ENCODE assay signal across 8 cellular contexts in the genomic region with DNA sequence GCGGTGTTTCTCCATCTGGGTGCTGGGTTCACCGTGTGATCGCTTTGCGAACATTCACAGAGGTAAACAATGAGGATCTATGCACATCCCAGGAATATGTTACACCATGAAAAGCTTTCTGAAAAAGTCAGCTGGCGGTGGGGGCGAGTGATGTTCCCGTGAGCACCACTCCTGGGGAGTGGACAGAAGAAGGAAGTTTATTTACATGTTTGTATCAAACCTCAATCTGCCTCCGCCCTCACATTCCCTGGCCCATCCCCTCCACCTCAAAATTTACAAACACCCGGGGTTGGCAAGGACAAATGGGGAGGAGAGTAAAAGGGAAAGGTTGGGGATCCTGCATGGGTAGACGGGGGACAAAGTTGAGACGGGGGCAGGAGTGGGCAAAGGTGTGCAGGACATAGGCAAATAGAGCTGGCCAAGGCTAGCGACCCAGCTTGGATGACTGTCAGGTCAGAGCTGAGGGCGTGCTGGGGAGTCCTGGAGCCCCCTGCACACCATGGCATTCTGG. TPM values are rescaled to one million over a fixed set of nuclear protein-coding genes. Genes with fewer than 3 reads are reported as not detected.
DNase-seq lines count a peak whose midpoint lies in the region; ATAC-seq and TF ChIP-seq lines count a peak whose summit lies in the region.

No MANE protein-coding gene starts in this region.

- POLR2A ChIA-PET in AG04449 (lab: Yijun Ruan, JAX) = interaction anchor here (0.8 to 3.1 kb wide), 9 partner anchors 9 to 200 kb away, joined by 3 to 16 read pairs (median 7); a partner anchor contains a TSS
- POLR2A ChIA-PET in naive thymus-derived CD4-positive, alpha-beta T cell (lab: Charles Lee) = interaction anchor here (0.6 to 12.0 kb wide), 20 partner anchors 9 to 309 kb away, joined by 3 to 342 read pairs (median 10); a partner anchor contains a TSS

- H3K9me3 ChIP-seq in naive thymus-derived CD4-positive, alpha-beta T cell (ENCODE audit: control insufficient read depth in 2 of 3, low read length in 3 of 3) = no peaks in the 10 kb centered on the region

- no peaks in the 10 kb centered on the region for H3K9me3 Mint-ChIP-seq in naive thymus-derived CD4-positive, alpha-beta T cell
- H3K9me3 Mint-ChIP-seq in stimulated activated naive CD8-positive, alpha-beta T cell treated with anti-CD3 and anti-CD28 coated beads, Interleukin-15, amount 100 ng/mL, for 72 hours = no peaks in the 10 kb centered on the region

- no peaks in the 10 kb centered on the region for H3K27me3 Mint-ChIP-seq in naive thymus-derived CD4-positive, alpha-beta T cell
- no peaks in the 10 kb centered on the region for H3K27me3 Mint-ChIP-seq in stimulated activated naive CD8-positive, alpha-beta T cell treated with anti-CD3 and anti-CD28 coated beads, Interleukin-15, amount 100 ng/mL, for 72 hours

- CTCF ChIA-PET in AG04449 (lab: Yijun Ruan, JAX) = interaction anchor here (0.7 to 5.4 kb wide), 12 partner anchors 9 to 222 kb away, joined by 3 to 43 read pairs (median 4); a partner anchor contains a TSS
- CTCF ChIA-PET in naive thymus-derived CD4-positive, alpha-beta T cell (lab: Charles Lee) = interaction anchor here (0.6 to 6.7 kb wide), 36 partner anchors 9 to 354 kb away, joined by 3 to 139 read pairs (median 4); a partner anchor contains a TSS

- peaks cover 15 to 46% (median 21%) of the 10 kb centered on the region in 3 experiments for H3K36me3 ChIP-seq in naive thymus-derived CD4-positive, alpha-beta T cell (ENCODE audit: control insufficient read depth in 2 of 3, insufficient read depth in 3 of 3, low read length in 3 of 3)

- peaks cover 58 to 67% of the 10 kb centered on the region in 2 donors for H3K4me1 ChIP-seq in naive thymus-derived CD4-positive, alpha-beta T cell (ENCODE audit: control insufficient read depth in 2 of 2, insufficient read depth in 2 of 2, low read length in 2 of 2)

- no peak for TF ChIP-seq POLR2A in NB4 (IDR thresholded peaks at IDR 0.05; ENCODE audit: extremely low read depth, insufficient read length)

- no peak for ATAC-seq in naive thymus-derived CD4-positive, alpha-beta T cell
- ATAC-seq in stimulated activated naive CD8-positive, alpha-beta T cell treated with anti-CD3 and anti-CD28 coated beads, Interleukin-15, amount 100 ng/mL, for 72 hours = no peak
- no peak for ATAC-seq in GM18907 (IDR thresholded peaks at IDR 0.05; ENCODE audit: unreplicated experiment)

- H3K4me1 Mint-ChIP-seq in naive thymus-derived CD4-positive, alpha-beta T cell = peaks cover 4 to 44% (median 39%) of the 10 kb centered on the region in 7 donors
- peaks cover 17% of the 10 kb centered on the region for H3K4me1 Mint-ChIP-seq in stimulated activated naive CD8-positive, alpha-beta T cell treated with anti-CD3 and anti-CD28 coated beads, Interleukin-15, amount 100 ng/mL, for 72 hours

- H3K27ac Mint-ChIP-seq in naive thymus-derived CD4-positive, alpha-beta T cell = no peak overlapping the region
- peak overlapping the region in 1 of 2 donors; percentile 51 for H3K27ac Mint-ChIP-seq in stimulated activated naive CD8-positive, alpha-beta T cell treated with anti-CD3 and anti-CD28 coated beads, Interleukin-15, amount 100 ng/mL, for 72 hours

- DNase-seq in AG04449 (ENCODE audit: low read depth, low spot score) (no peak), NB4 (ENCODE audit: low read depth) (no peak), epithelial cell of proximal tubule (ENCODE audit: low read depth) (no peak), RKO (ENCODE audit: low spot score) (no peak), 8988T (no peak)
- DNase-seq in naive thymus-derived CD4-positive, alpha-beta T cell = no peak
- no peak for DNase-seq in stimulated activated naive CD8-positive, alpha-beta T cell treated with anti-CD3 and anti-CD28 coated beads, Interleukin-15, amount 100 ng/mL, for 72 hours

- no peak for TF ChIP-seq CTCF in AG04449 (IDR thresholded peaks at IDR 0.05; ENCODE audit: insufficient read depth, low read length, missing control alignments)
- no peak for TF ChIP-seq CTCF in NB4 (IDR thresholded peaks at IDR 0.05; ENCODE audit: low read depth, low read length)
- TF ChIP-seq CTCF in epithelial cell of proximal tubule (conservative IDR thresholded peaks at IDR 0.05; ENCODE audit: low read depth, low read length) = no peak

- H3K4me3 ChIP-seq in AG04449 (ENCODE audit: low read depth, low read length) (peak overlapping the region; percentile 29), NB4 (ENCODE audit: low read depth, low read length) (peak overlapping the region; percentile 98), epithelial cell of proximal tubule (ENCODE audit: low read depth, low read length) (peak overlapping the region; percentile 45)
- H3K4me3 ChIP-seq in naive thymus-derived CD4-positive, alpha-beta T cell (ENCODE audit: low read length) = peak overlapping the region; percentile 88

- H3K4me3 Mint-ChIP-seq in naive thymus-derived CD4-positive, alpha-beta T cell = no peak overlapping the region
- no peak overlapping the region for H3K4me3 Mint-ChIP-seq in stimulated activated naive CD8-positive, alpha-beta T cell treated with anti-CD3 and anti-CD28 coated beads, Interleukin-15, amount 100 ng/mL, for 72 hours

- intact Hi-C loops in naive thymus-derived CD4-positive, alpha-beta T cell (cut with micrococcal nuclease) = loop anchor here (1.0 to 5.0 kb wide), 9 partner anchors 12 to 222 kb away; a partner anchor contains a TSS

- H3K27me3 ChIP-seq in naive thymus-derived CD4-positive, alpha-beta T cell (ENCODE audit: control insufficient read depth in 2 of 2, insufficient read depth in 2 of 2, low read length in 2 of 2) = no peaks in the 10 kb centered on the region

- peak overlapping the region; percentile 92 for H3K27ac ChIP-seq in naive thymus-derived CD4-positive, alpha-beta T cell (ENCODE audit: low read depth, low read length)

- H3K36me3 Mint-ChIP-seq in naive thymus-derived CD4-positive, alpha-beta T cell = peaks cover 11 to 28% (median 14%) of the 10 kb centered on the region in 5 donors

RNA-seq across cellular contexts. Expression of a gene that starts 6.9 kb away (rescaled TPM):
- 163 and 186 TPM in 2 replicates for total RNA-seq in epithelial cell of proximal tubule
- total RNA-seq in naive thymus-derived CD4-positive, alpha-beta T cell = 10 to 100 TPM; 40.9 to 99.4 (median 67.3) TPM
- 10 to 100 TPM; 24.1 to 46.3 TPM for polyA plus RNA-seq in naive thymus-derived CD4-positive, alpha-beta T cell

RNA-seq across cellular contexts. Expression of a gene that starts 24.5 kb away (rescaled TPM):
- total RNA-seq in epithelial cell of proximal tubule = 3.5 and 9.6 TPM in 2 replicates
- total RNA-seq in naive thymus-derived CD4-positive, alpha-beta T cell = not detected
- 1 to 10 TPM in 1 of 2 donors, under 1 TPM in 1; 0.15 to 1.3 TPM for polyA plus RNA-seq in naive thymus-derived CD4-positive, alpha-beta T cell

RNA-seq across cellular contexts. Expression of a gene that starts 40.4 kb away (rescaled TPM):
- total RNA-seq in epithelial cell of proximal tubule = 15.6 and 52.2 TPM in 2 replicates
- 1 to 10 TPM in 4 of 5 experiments, under 1 TPM in 1; 0.22 to 5.3 (median 3.6) TPM for total RNA-seq in naive thymus-derived CD4-positive, alpha-beta T cell
- 1 to 10 TPM in 1 of 2 donors, under 1 TPM in 1; 0.84 to 1.2 TPM for polyA plus RNA-seq in naive thymus-derived CD4-positive, alpha-beta T cell

RNA-seq across cellular contexts. Expression of a gene that starts 49.0 kb away (rescaled TPM):
- total RNA-seq in epithelial cell of proximal tubule = 108 and 152 TPM in 2 replicates
- 10 to 100 TPM in 1 of 5 experiments, 1 to 10 TPM in 3, under 1 TPM in 1; 0.34 to 25.2 (median 2.2) TPM for total RNA-seq in naive thymus-derived CD4-positive, alpha-beta T cell
- polyA plus RNA-seq in naive thymus-derived CD4-positive, alpha-beta T cell = not detected

Comparison
In these comparisons a context has a peak if more than half of its experiments do, and no peak if none do; other contexts are left out.
1. H3K4me3 ChIP-seq: peak in every context shown above with its lines; median percentile 98 in NB4; 88 in naive thymus-derived CD4-positive, alpha-beta T cell; 45 in epithelial cell of proximal tubule; 29 in AG04449.